In the genomic region with DNA sequence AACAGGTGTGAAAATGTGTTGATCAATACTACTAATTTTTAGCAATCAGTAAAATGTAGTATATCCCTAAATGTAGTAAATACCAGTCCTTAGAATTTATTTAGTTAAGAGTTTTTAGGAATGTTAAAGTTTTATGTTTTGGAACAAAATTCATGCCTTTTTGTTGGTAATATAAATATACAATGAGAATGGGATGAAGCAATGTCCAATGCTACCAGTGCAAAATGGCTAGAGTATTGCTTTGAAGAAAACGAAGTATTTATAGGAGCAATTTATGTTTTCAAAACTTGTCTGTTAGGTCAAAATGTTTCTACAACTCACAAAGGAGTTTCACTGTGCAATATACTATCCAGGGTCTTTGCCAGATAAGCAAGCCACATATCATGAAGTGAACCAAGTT, we compare ENCODE assay signal across 19 cellular contexts.
"Had no signal": no experiment of that assay in that cellular context is flagged by ENCODE, and none has a peak within 500 bp of the region (broad histone marks: within the 10 kb centered on the region; RNA-seq: fewer than 3 reads in every experiment).

No MANE protein-coding gene starts in this region.

- DNase-seq: heart right ventricle; left ventricle myocardium inferior; naive thymus-derived CD8-positive, alpha-beta T cell; nucleus accumbens; pancreas; posterior cingulate gyrus; right cardiac atrium; spleen; stimulated activated CD4-positive, alpha-beta T cell treated with anti-CD3 and anti-CD28 coated beads, Interleukin-4, amount 100 ng/mL, for 24 hours; stimulated activated CD8-positive, alpha-beta memory T cell treated with anti-CD3 and anti-CD28 coated beads, Interleukin-4, amount 100 ng/mL, for 48 hours; stimulated activated naive B cell treated with anti-CD40 and anti-IgM and Interleukin-4, amounts not matched to agents 10 μg/mL and 1 μg/mL and 100 μg/mL, for 72 hours; tibial artery; upper lobe of right lung had no signal

- H3K4me1 ChIP-seq: heart right ventricle, left ventricle myocardium inferior, pancreas, prostate gland, spleen, suprapubic skin, tibial artery, upper lobe of right lung had no signal

- H3K27me3 ChIP-seq: heart right ventricle, hepatocyte, pancreas, spleen, suprapubic skin, tibial artery, upper lobe of right lung had no signal

- H3K4me2 ChIP-seq: hepatocyte had no signal

- H3K79me2 ChIP-seq: hepatocyte had no signal

- H3K9me3 ChIP-seq: heart right ventricle, left ventricle myocardium inferior, pancreas, prostate gland, spleen, suprapubic skin, thoracic aorta, tibial artery, upper lobe of right lung had no signal

- H3K36me3 ChIP-seq: heart right ventricle, left ventricle myocardium inferior, pancreas, prostate gland, spleen, suprapubic skin, thoracic aorta, tibial artery, upper lobe of right lung had no signal

- H3K27ac ChIP-seq: heart right ventricle, hepatocyte, left ventricle myocardium inferior, pancreas, prostate gland, skin epidermis, spleen, suprapubic skin, thoracic aorta, tibial artery, upper lobe of right lung had no signal

- ATAC-seq: heart right ventricle; naive thymus-derived CD8-positive, alpha-beta T cell; pancreas; right cardiac atrium; sciatic nerve; stimulated activated naive B cell treated with anti-CD40 and anti-IgM and Interleukin-4, amounts not matched to agents 10 μg/mL and 1 μg/mL and 100 μg/mL, for 72 hours; upper lobe of right lung had no signal

- H3K4me3 ChIP-seq: heart right ventricle, hepatocyte, left ventricle myocardium inferior, pancreas, prostate gland, skin epidermis, spleen, suprapubic skin, thoracic aorta, tibial artery, upper lobe of right lung had no signal
